14 cellular contexts compared by ENCODE assay signal in the genomic region with DNA sequence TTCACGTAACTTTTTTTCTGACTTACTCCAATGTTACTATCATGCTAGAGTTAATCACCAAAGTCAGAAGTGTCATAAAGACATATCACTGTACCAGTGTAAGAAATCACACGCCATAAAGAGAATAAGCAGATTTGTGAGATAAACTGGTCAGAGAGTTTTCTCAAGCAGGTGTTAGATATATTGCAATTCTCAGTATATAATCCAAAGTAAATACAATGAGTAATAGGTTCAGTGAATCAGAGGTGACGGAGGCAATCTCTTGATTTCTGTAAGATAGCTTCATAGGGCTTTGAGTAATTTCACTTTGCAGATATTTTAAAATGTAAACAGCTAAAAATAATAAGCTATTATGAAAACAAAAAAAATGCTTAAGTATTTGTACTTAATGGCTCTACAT.
DNase-seq lines count a peak whose midpoint lies in the region; ATAC-seq, FAIRE-seq and TF ChIP-seq lines count a peak whose summit lies in the region.
"Had no signal": no experiment of that assay in that cellular context is flagged by ENCODE, and none has a peak within 500 bp of the region (broad histone marks: within the 10 kb centered on the region; RNA-seq: fewer than 3 reads in every experiment).

No MANE protein-coding gene starts in this region.

- H3K4me3 ChIP-seq in GM23248 (no peak overlapping the region), PC-3 (ENCODE audit: low read length) (peak overlapping the region; percentile 34; the same call in 1 of the 2 replicates), pancreas (no peak overlapping the region)
- H3K4me3 ChIP-seq: ascending aorta, neural progenitor cell had no signal

- H3K27me3 ChIP-seq in GM23248 (replicated peaks; ENCODE audit: insufficient read depth) (no peaks in the 10 kb centered on the region), PC-3 (ENCODE audit: low read length) (no peaks in the 10 kb centered on the region), pancreas (no peaks in the 10 kb centered on the region)
- H3K27me3 ChIP-seq: ascending aorta, neural progenitor cell had no signal

- POLR2A ChIA-PET in PC-3 (lab: Charles Lee; ENCODE audit: unreplicated experiment), result interaction anchor here (0.6 to 0.7 kb wide), 2 partner anchors 26 to 969 kb away, joined by 3 to 5 read pairs; no protein-coding TSS in a partner anchor

- H3K4me1 ChIP-seq in GM23248 (ENCODE audit: insufficient read depth), result peaks cover 18% of the 10 kb centered on the region
- H3K4me1 ChIP-seq in PC-3 (ENCODE audit: insufficient read depth, low read length), result peaks cover 48% of the 10 kb centered on the region
- H3K4me1 ChIP-seq in pancreas, result peaks cover 0 to 11% (median 7%) of the 10 kb centered on the region in 3 donors
- H3K4me1 ChIP-seq: ascending aorta, neural progenitor cell had no signal

- H2AFZ ChIP-seq in GM23248 (no peak overlapping the region), PC-3 (ENCODE audit: low read length) (no peak overlapping the region)
- H2AFZ ChIP-seq: neural progenitor cell had no signal

- H4K20me1 ChIP-seq in GM23248 (ENCODE audit: insufficient read depth), result no peaks in the 10 kb centered on the region
- peaks cover 12% of the 10 kb centered on the region for H4K20me1 ChIP-seq in PC-3 (ENCODE audit: low read length)

- H3K9ac ChIP-seq in GM23248 (no peak overlapping the region), PC-3 (ENCODE audit: low read length) (peak overlapping the region; percentile 29)
- H3K9ac ChIP-seq: neural progenitor cell had no signal

- peaks cover 10% of the 10 kb centered on the region; the same call in 1 of the 2 replicates for H3K36me3 ChIP-seq in GM23248 (ENCODE audit: low read depth)
- no peaks in the 10 kb centered on the region for H3K36me3 ChIP-seq in PC-3 (ENCODE audit: low read depth, low read length)
- H3K36me3 ChIP-seq in pancreas, result no peaks in the 10 kb centered on the region
- H3K36me3 ChIP-seq: ascending aorta had no signal

- H3K9me2 ChIP-seq in GM23248 (ENCODE audit: insufficient read depth) (no peaks in the 10 kb centered on the region), PC-3 (replicated peaks; ENCODE audit: low read length) (no peaks in the 10 kb centered on the region)

- H3K79me2 ChIP-seq in GM23248 (ENCODE audit: insufficient read depth) (no peaks in the 10 kb centered on the region), PC-3 (ENCODE audit: low read length) (peaks cover 14% of the 10 kb centered on the region; the same call in 1 of the 2 replicates)

- DNase-seq in GM23248 (peak; percentile 56), PC-3 (peak; percentile 88), epithelial cell of prostate (ENCODE audit: low read depth, low spot score) (peak; percentile 40), pancreas (no peak), NCI-H526 treated with DMSO at 0.1 percent for 48 hours (lab: John Stamatoyannopoulos, UW) (no peak), DMS153 (lab: John Stamatoyannopoulos, UW) (no peak), DMS79 treated with DMSO at 0.1 percent for 48 hours (lab: John Stamatoyannopoulos, UW) (no peak)
- DNase-seq: CD4-positive, alpha-beta memory T cell; effector memory CD4-positive, alpha-beta T cell; hippocampal formation; NCI-H2171; stimulated activated naive CD8-positive, alpha-beta T cell treated with anti-CD3 and anti-CD28 coated beads, Interleukin-15, amount 100 ng/mL, for 72 hours had no signal

- no TSS peak for BruUV-seq in PC-3 (replicated peaks; lab: Mats Ljungman, UMichigan)

- H3F3A ChIP-seq in GM23248 (ENCODE audit: insufficient read depth) (0 out of 2 replicates have a peak, but pooled peaks cover 4% of the 10 kb centered on the region), PC-3 (ENCODE audit: low read length, unreplicated experiment) (peaks cover 7% of the 10 kb centered on the region)

- in situ Hi-C loops in GM23248 (cut with MboI), result no loop called here

- ATAC-seq in PC-3, result peak; percentile 88
- ATAC-seq in pancreas, result peak; percentile 84 to 90 (median 87)
- ATAC-seq: stimulated activated naive CD8-positive, alpha-beta T cell treated with anti-CD3 and anti-CD28 coated beads, Interleukin-15, amount 100 ng/mL, for 72 hours had no signal

- H3K27ac ChIP-seq in GM23248 (no peak overlapping the region), PC-3 (ENCODE audit: low read length) (peak overlapping the region; percentile 69), epithelial cell of prostate (peak overlapping the region; percentile 20), pancreas (no peak overlapping the region)
- H3K27ac ChIP-seq: ascending aorta, neural progenitor cell had no signal

- H3K9me3 ChIP-seq in GM23248 (ENCODE audit: low read depth), result no peaks in the 10 kb centered on the region
- no peaks in the 10 kb centered on the region for H3K9me3 ChIP-seq in PC-3 (ENCODE audit: low read length)
- no peaks in the 10 kb centered on the region for H3K9me3 ChIP-seq in pancreas
- H3K9me3 ChIP-seq: ascending aorta had no signal

- CTCF ChIA-PET in PC-3 (lab: Charles Lee), result interaction anchor here (0.8 kb wide), 1 partner anchor 22 kb away, joined by 3 read pairs; no protein-coding TSS in a partner anchor

- intact Hi-C loops in PC-3 (cut with micrococcal nuclease) (no loop called here), pancreas (cut with DNase I) (no loop called here)

- 63 to 71% methylated on average over 3 of the region's 3 CpGs for WGBS in GM23248 (ENCODE audit: low coverage in 1 of 2, low lambda C conversion rate in 2 of 2, missing lambda C conversion rate in 2 of 2), 2 experiments
- 55 to 61% methylated on average over 3 of the region's 3 CpGs for WGBS in pancreas, 2 donors

- TF ChIP-seq CTCF in PC-3 (conservative IDR thresholded peaks at IDR 0.05; ENCODE audit: low read depth, low read length), result no peak
- TF ChIP-seq CTCF in pancreas (IDR thresholded peaks at IDR 0.05), result no peak

- H3K4me2 ChIP-seq in GM23248 (ENCODE audit: unreplicated experiment) (no peak overlapping the region), PC-3 (ENCODE audit: low read length) (peak overlapping the region; percentile 73)
- H3K4me2 ChIP-seq: neural progenitor cell had no signal

- no peak for FAIRE-seq in pancreas (lab: Jason Lieb, UNC)

Comparison
In these comparisons a context has a peak if more than half of its experiments do, and no peak if none do; other contexts are left out.
1. DNase-seq: peak in GM23248 (single experiment), PC-3 (single experiment) and epithelial cell of prostate (single experiment); none in pancreas (0 of 6), NCI-H526 treated with DMSO at 0.1 percent for 48 hours (single experiment), DMS153 (single experiment) and DMS79 treated with DMSO at 0.1 percent for 48 hours (single experiment).
2. H3K27ac ChIP-seq: peak in PC-3 (single experiment) and epithelial cell of prostate (single experiment); none in GM23248 (single experiment) and pancreas (0 of 4).